In genomic region chr1:25800538-25801377, GRCh38 we compare ENCODE assay signal across 8 cellular contexts. TPM values are rescaled to one million over a fixed set of nuclear protein-coding genes. Genes with fewer than 3 reads are reported as not detected.
DNase-seq lines count a peak whose midpoint lies in the region; ATAC-seq and TF ChIP-seq lines count a peak whose summit lies in the region.

No MANE protein-coding gene starts in this region.

- H3K4me3 ChIP-seq in fibroblast of lung (replicated peaks in 1 of 4; ENCODE audit: control extremely low read depth in 1 of 4, insufficient read depth in 1 of 4, low read depth in 3 of 4, low read length in 4 of 4) (peak overlapping the region; percentile 61 to 73 (median 70)), prostate gland (peak overlapping the region; percentile 48 to 58)

- H3K9ac ChIP-seq in ES-I3 (ENCODE audit: low read depth, low read length) (peak overlapping the region; percentile 60), fibroblast of lung (ENCODE audit: insufficient read depth, low read length) (peak overlapping the region; percentile 69)

- peak overlapping the region; percentile 52 for H3K27ac ChIP-seq in fibroblast of lung (ENCODE audit: insufficient read depth, low read length)
- peak overlapping the region; percentile 73 for H3K27ac ChIP-seq in prostate gland

- DNase-seq in fibroblast of lung (ENCODE audit: low read depth in 2 of 2) (no peak), prostate gland (ENCODE audit: low spot score) (no peak), ecto neural progenitor cell (ENCODE audit: low spot score) (no peak)

- peak overlapping the region; percentile 61 for H2AFZ ChIP-seq in fibroblast of lung (ENCODE audit: low read length)

- H3K36me3 ChIP-seq in ES-I3 (ENCODE audit: insufficient read depth, low read length) (peaks cover 3% of the 10 kb centered on the region), fibroblast of lung (ENCODE audit: control insufficient read depth, insufficient read depth, low read length) (no peaks in the 10 kb centered on the region), prostate gland (no peaks in the 10 kb centered on the region)

- TF ChIP-seq CTCF in fibroblast of lung (conservative IDR thresholded peaks at IDR 0.05 in 1 of 2, IDR thresholded peaks at IDR 0.05 in 1 of 2; ENCODE audit: low read depth in 1 of 2, low read length in 2 of 2): no peak
- TF ChIP-seq CTCF in prostate gland (IDR thresholded peaks at IDR 0.05): no peak

- ATAC-seq in SK-N-SH treated with all-trans-retinoic acid at 6 μM for 48 hours (peak; percentile 19), GM18511 (IDR thresholded peaks at IDR 0.05; ENCODE audit: unreplicated experiment) (no peak), HG03159 (IDR thresholded peaks at IDR 0.05; ENCODE audit: unreplicated experiment) (no peak), GM21367 (IDR thresholded peaks at IDR 0.05; ENCODE audit: unreplicated experiment) (no peak)

- H3K27me3 ChIP-seq in fibroblast of lung (ENCODE audit: control insufficient read depth, insufficient read depth, low read length) (no peaks in the 10 kb centered on the region), prostate gland (replicated peaks; ENCODE audit: insufficient read depth) (no peaks in the 10 kb centered on the region)

- H4K20me1 ChIP-seq in fibroblast of lung (ENCODE audit: control insufficient read depth, extremely low read depth, insufficient read depth, low read length): no peaks in the 10 kb centered on the region

- intact Hi-C loops in prostate gland (cut with DNase I): loop anchor here (5.0 to 10.0 kb wide), 2 partner anchors 197 to 396 kb away; partner anchors contain the start of gene PAFAH2

- H3K9me3 ChIP-seq in ES-I3 (ENCODE audit: control insufficient read depth, insufficient read depth, low read length) (no peaks in the 10 kb centered on the region), fibroblast of lung (ENCODE audit: control insufficient read depth, insufficient read depth, low read depth, low read length) (no peaks in the 10 kb centered on the region), prostate gland (no peaks in the 10 kb centered on the region)

- H3K79me2 ChIP-seq in fibroblast of lung (ENCODE audit: control insufficient read depth, insufficient read depth, low read length): peaks cover 4% of the 10 kb centered on the region

- H3K4me1 ChIP-seq in ES-I3 (ENCODE audit: insufficient read depth, low read length): peaks cover 14% of the 10 kb centered on the region
- peaks cover 14% of the 10 kb centered on the region for H3K4me1 ChIP-seq in fibroblast of lung (ENCODE audit: control insufficient read depth, extremely low read depth, insufficient read depth, low read length)
- peaks cover 29% of the 10 kb centered on the region for H3K4me1 ChIP-seq in prostate gland (replicated peaks)

- 28% methylated on average over 22 of the region's 22 CpGs for WGBS in prostate gland

- H3K4me2 ChIP-seq in fibroblast of lung (ENCODE audit: extremely low read depth, insufficient read depth, low read length): peak overlapping the region; percentile 98

- TF ChIP-seq POLR2A in prostate gland (IDR thresholded peaks at IDR 0.05): no peak

TF ChIP-seq in SK-N-SH treated with all-trans-retinoic acid at 6 μM for 48 hours, 23 proteins besides CTCF, POLR2A, EP300 and RAD21:
- TF ChIP-seq POU6F1 (CRISPR knock-in tag; IDR thresholded peaks at IDR 0.05; ENCODE audit: borderline replicate concordance, low read depth) (no peak), ZFP3 (CRISPR knock-in tag; IDR thresholded peaks at IDR 0.05) (no peak), CSDC2 (CRISPR knock-in tag; IDR thresholded peaks at IDR 0.05) (no peak), GLIS3 (CRISPR knock-in tag; IDR thresholded peaks at IDR 0.05) (no peak), RARB (CRISPR knock-in tag; IDR thresholded peaks at IDR 0.05) (no peak), ZC3H10 (CRISPR knock-in tag; IDR thresholded peaks at IDR 0.05) (no peak), CREB5 (CRISPR knock-in tag; IDR thresholded peaks at IDR 0.05; ENCODE audit: low read depth) (no peak)

RNA-seq across cellular contexts. Expression of gene SELENON, which starts 0.8 kb away (rescaled TPM):
- total RNA-seq in fibroblast of lung (11.0 and 19.3 TPM in 2 replicates), prostate gland (10 to 100 TPM; 89.7 to 90.0 TPM)
- 67.6 and 69.5 TPM in 2 replicates for polyA plus RNA-seq in fibroblast of lung
- 81.1 and 108 TPM in 2 replicates for polyA plus RNA-seq in fibroblast of lung (2012)
- polyA minus RNA-seq in fibroblast of lung (ENCODE audit: low replicate concordance): 172 and 276 TPM in 2 replicates

RNA-seq across cellular contexts. Expression of gene MTFR1L, which starts 19.0 kb away (rescaled TPM):
- total RNA-seq in fibroblast of lung (38.3 and 41.1 TPM in 2 replicates), prostate gland (100 to 1,000 TPM in 1 of 2 donors, 10 to 100 TPM in 1; 82.2 to 112 TPM)
- polyA plus RNA-seq in fibroblast of lung: 47.0 and 56.0 TPM in 2 replicates
- 43.5 and 43.6 TPM in 2 replicates for polyA plus RNA-seq in fibroblast of lung (2012)
- 54.0 and 84.5 TPM in 2 replicates for polyA minus RNA-seq in fibroblast of lung (ENCODE audit: low replicate concordance)

RNA-seq across cellular contexts. Expression of gene AUNIP, which starts 58.5 kb away (rescaled TPM):
- under 0.01 and 0.33 TPM in 2 replicates for total RNA-seq in fibroblast of lung
- polyA plus RNA-seq in fibroblast of lung: 1.2 and 3.4 TPM in 2 replicates
- polyA plus RNA-seq in fibroblast of lung (2012): 0.90 and 2.2 TPM in 2 replicates
- polyA minus RNA-seq in fibroblast of lung (ENCODE audit: low replicate concordance): 0.82 and 1.9 TPM in 2 replicates
- 1 to 10 TPM in 1 of 2 donors, under 1 TPM in 1; 0.32 to 4.3 TPM for total RNA-seq in prostate gland
